ENCODE assay signal across 20 cellular contexts in genomic region chr20:47825011-47825762, GRCh38.
"Had no signal": no experiment of that assay in that cellular context is flagged by ENCODE, and none has a peak within 500 bp of the region (broad histone marks: within the 10 kb centered on the region; RNA-seq: fewer than 3 reads in every experiment).

No MANE protein-coding gene starts in this region.

- H3K27ac Mint-ChIP-seq: activated naive CD4-positive, alpha-beta T cell treated with anti-CD3 and anti-CD28 coated beads, Interleukin-2, amount 50 U/mL, for 24 hours; mesothelial cell of epicardium had no signal

- DNase-seq: activated CD4-positive, alpha-beta T cell treated with anti-CD3 and anti-CD28 coated beads, Interleukin-2, amount 50 U/mL, for 1 hour; activated CD4-positive, CD25-positive, alpha-beta regulatory T cell treated with anti-CD3 and anti-CD28 coated beads, Interleukin-2, amount 50 U/mL, for 72 hours; activated CD8-positive, alpha-beta memory T cell treated with anti-CD3 and anti-CD28 coated beads, Interleukin-2, amount 50 U/mL, for 4 hours; activated T-cell treated with anti-CD3 and anti-CD28 coated beads, Interleukin-2, amount 50 U/mL, for 4 hours; cortex of kidney; erythroblast; hypothalamus; psoas muscle; stimulated activated CD4-positive, alpha-beta T cell treated with anti-CD3 and anti-CD28 coated beads, Interleukin-4, amount 100 ng/mL, for 4 hours; stimulated activated naive CD4-positive, alpha-beta T cell; T-helper 1 cell; thyroid gland had no signal

- H3K9me3 Mint-ChIP-seq: activated naive CD4-positive, alpha-beta T cell treated with anti-CD3 and anti-CD28 coated beads, Interleukin-2, amount 50 U/mL, for 24 hours; activated T-cell treated with anti-CD3 and anti-CD28 coated beads, Interleukin-2, amount 50 U/mL, for 4 hours had no signal

- H3K4me1 Mint-ChIP-seq: activated naive CD4-positive, alpha-beta T cell treated with anti-CD3 and anti-CD28 coated beads, Interleukin-2, amount 50 U/mL, for 24 hours had no signal

- FAIRE-seq: endometrium, frontal cortex, keratinocyte, urothelium cell line had no signal

- H3K36me3 Mint-ChIP-seq: activated naive CD4-positive, alpha-beta T cell treated with anti-CD3 and anti-CD28 coated beads, Interleukin-2, amount 50 U/mL, for 24 hours; mesothelial cell of epicardium had no signal

- H3K4me3 Mint-ChIP-seq: activated naive CD4-positive, alpha-beta T cell treated with anti-CD3 and anti-CD28 coated beads, Interleukin-2, amount 50 U/mL, for 24 hours; activated T-cell treated with anti-CD3 and anti-CD28 coated beads, Interleukin-2, amount 50 U/mL, for 4 hours; mesothelial cell of epicardium had no signal

- ATAC-seq: activated T-cell treated with anti-CD3 and anti-CD28 coated beads, Interleukin-2, amount 50 U/mL, for 4 hours; left lobe of liver; psoas muscle; sciatic nerve had no signal
